ENCODE assay signal across 8 cellular contexts in genomic region chr18:13566941-13567762, GRCh38.
DNase-seq lines count a peak whose midpoint lies in the region; ATAC-seq and TF ChIP-seq lines count a peak whose summit lies in the region.

No MANE protein-coding gene starts in this region.

- H3K14ac ChIP-seq in neuronal stem cell (ENCODE audit: low read length): no peak overlapping the region

- H3K4ac ChIP-seq in neuronal stem cell (ENCODE audit: low read length): no peak overlapping the region

- ATAC-seq in GM21526 (IDR thresholded peaks at IDR 0.05; ENCODE audit: low FRiP score, unreplicated experiment): peak; percentile 54

- no peak overlapping the region for H3K4me3 ChIP-seq in neuronal stem cell (ENCODE audit: low read length in 2 of 2)

- H3K9ac ChIP-seq in neuronal stem cell (ENCODE audit: low read depth, low read length, poor library complexity): no peak overlapping the region

- DNase-seq in GM13977 (ENCODE audit: low spot score) (peak; percentile 84), caudate nucleus (lab: John Stamatoyannopoulos, UW) (peak in 42 of 61 donors; percentile 23 to 92 (median 62)), neuronal stem cell (ENCODE audit: low spot score) (no peak), HK-2 (ENCODE audit: unreplicated experiment) (no peak), type B pancreatic cell (ENCODE audit: extremely low spot score, unreplicated experiment) (no peak), T-helper 9 cell (no peak)

- H2AFZ ChIP-seq in neuronal stem cell (ENCODE audit: low read length): peak overlapping the region; percentile 82

- peak overlapping the region; percentile 93 for H3K27ac ChIP-seq in KOPT-K1 (ENCODE audit: low read depth, low read length, poor library complexity, severe bottlenecking)
- peak overlapping the region; percentile 99 for H3K27ac ChIP-seq in caudate nucleus (ENCODE audit: low read depth, low read length)
- no peak overlapping the region for H3K27ac ChIP-seq in neuronal stem cell (replicated peaks; ENCODE audit: low read length)

- H3K27me3 ChIP-seq in neuronal stem cell (ENCODE audit: control insufficient read depth in 3 of 3, insufficient read depth in 3 of 3, low read depth in 1 of 3, low read length in 3 of 3): no peaks in the 10 kb centered on the region

- H4K91ac ChIP-seq in neuronal stem cell (ENCODE audit: low read depth, low read length, poor library complexity): no peak overlapping the region

- no peak for TF ChIP-seq CTCF in GM13977 (IDR thresholded peaks at IDR 0.05; ENCODE audit: extremely low read depth, insufficient read depth, missing control alignments)
- TF ChIP-seq CTCF in type B pancreatic cell (conservative IDR thresholded peaks at IDR 0.05): no peak

- H2BK5ac ChIP-seq in neuronal stem cell (ENCODE audit: low read length): no peak overlapping the region

- H3K36me3 ChIP-seq in KOPT-K1 (ENCODE audit: insufficient read depth, low read length) (peaks cover 4% of the 10 kb centered on the region; the same call in 1 of the 2 replicates), neuronal stem cell (replicated peaks in 1 of 2; ENCODE audit: control insufficient read depth in 2 of 2, insufficient read depth in 2 of 2, low read length in 2 of 2) (no peaks in the 10 kb centered on the region)

- peak overlapping the region; percentile 14 for H2BK120ac ChIP-seq in neuronal stem cell (ENCODE audit: low read depth, low read length)

- no peak overlapping the region for H2BK15ac ChIP-seq in neuronal stem cell (ENCODE audit: low read length)

- no CpG with 5 or more reads among the region's 18 CpGs for WGBS in neuronal stem cell (ENCODE audit: extremely low coverage in 2 of 2, insufficient read length in 2 of 2, insufficient replicate concordance in 1 of 2), 2 donors

- no peak overlapping the region for H2BK12ac ChIP-seq in neuronal stem cell (ENCODE audit: low read length)

- H3K27ac Mint-ChIP-seq in type B pancreatic cell: no peak overlapping the region

- H3K27me3 Mint-ChIP-seq in type B pancreatic cell: peaks cover 8% of the 10 kb centered on the region

- H3K4me1 ChIP-seq in neuronal stem cell (ENCODE audit: control insufficient read depth in 2 of 2, insufficient read depth in 1 of 2, low read depth in 1 of 2, low read length in 2 of 2): peaks cover 0 to 10% of the 10 kb centered on the region in 2 donors

- H3K79me1 ChIP-seq in neuronal stem cell (ENCODE audit: low read depth, low read length): no peaks in the 10 kb centered on the region

- H3K18ac ChIP-seq in neuronal stem cell (ENCODE audit: low read length): peak overlapping the region; percentile 15

- no peak overlapping the region for H2AK5ac ChIP-seq in neuronal stem cell (ENCODE audit: low read depth, low read length)

- no peak overlapping the region for H3K4me3 Mint-ChIP-seq in type B pancreatic cell

- in situ Hi-C loops in GM13977 (cut with MboI; ENCODE audit: low pct_unique_long_range_greater_than_20kb, low sequenced_read_pairs, unreplicated experiment): no loop called here

- no peak overlapping the region for H3K23ac ChIP-seq in neuronal stem cell (ENCODE audit: low read depth, low read length, poor library complexity)

- H4K8ac ChIP-seq in neuronal stem cell (ENCODE audit: low read depth, low read length): no peak overlapping the region

- H3K4me2 ChIP-seq in neuronal stem cell (ENCODE audit: insufficient read depth, low read length, poor library complexity, severe bottlenecking): no peak overlapping the region

- H3K9me3 Mint-ChIP-seq in type B pancreatic cell: no peaks in the 10 kb centered on the region

- H3K4me1 Mint-ChIP-seq in type B pancreatic cell (ENCODE audit: unreplicated experiment): peaks cover 21% of the 10 kb centered on the region

- H3K9me3 ChIP-seq in KOPT-K1 (ENCODE audit: insufficient read depth, low read length, poor library complexity, severe bottlenecking) (no peaks in the 10 kb centered on the region), neuronal stem cell (replicated peaks in 1 of 2; ENCODE audit: control insufficient read depth in 2 of 2, insufficient read depth in 1 of 2, low read depth in 1 of 2, low read length in 2 of 2) (no peaks in the 10 kb centered on the region)

- H3K36me3 Mint-ChIP-seq in type B pancreatic cell: no peaks in the 10 kb centered on the region

Comparison
In these comparisons a context has a peak if more than half of its experiments do, and no peak if none do; other contexts are left out.
1. DNase-seq: peak in GM13977 (single experiment) and caudate nucleus (42 of 61); none in neuronal stem cell (single experiment), HK-2 (single experiment), type B pancreatic cell (single experiment) and T-helper 9 cell (single experiment).